ENCODE assay signal across 14 cellular contexts in the genomic region with DNA sequence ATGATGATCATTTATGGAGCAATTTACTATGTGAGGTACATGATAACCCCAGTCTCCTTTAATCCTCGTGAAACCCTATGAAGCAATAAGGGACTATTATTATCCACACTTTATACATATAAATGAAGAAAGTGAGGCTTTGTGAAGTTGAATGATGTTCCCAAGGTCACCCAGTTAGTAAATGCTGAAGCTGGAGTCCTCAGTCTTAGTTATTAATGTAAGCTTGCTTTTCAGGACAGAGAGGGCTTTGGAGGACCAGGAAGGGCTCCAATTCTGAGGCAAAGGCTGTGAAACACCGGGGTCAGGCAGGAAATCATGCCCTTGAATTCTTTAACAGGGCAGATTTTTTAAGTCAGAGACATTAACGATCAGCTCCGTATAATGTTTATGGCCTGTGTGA.
"Had no signal": no experiment of that assay in that cellular context is flagged by ENCODE, and none has a peak within 500 bp of the region (broad histone marks: within the 10 kb centered on the region; RNA-seq: fewer than 3 reads in every experiment).

No MANE protein-coding gene starts in this region.

- H3K9me3 Mint-ChIP-seq: activated naive CD8-positive, alpha-beta T cell treated with anti-CD3 and anti-CD28 coated beads for 36 hours; naive B cell; stimulated activated effector memory CD8-positive, alpha-beta T cell treated with anti-CD3 and anti-CD28 coated beads, Interleukin-12 subunit alpha, Interleukin-12 subunit beta, amount 100 ng/mL, for 72 hours had no signal

- H3K27me3 ChIP-seq: gastrocnemius medialis, neutrophil, upper lobe of right lung had no signal

- H3K4me3 Mint-ChIP-seq: activated CD4-positive, alpha-beta T cell treated with anti-CD3 and anti-CD28 coated beads, Interleukin-2, amount 10 ng/mL, durations not matched to agents 7 days and 5 days; activated naive CD8-positive, alpha-beta T cell treated with anti-CD3 and anti-CD28 coated beads for 36 hours; naive B cell; stimulated activated effector memory CD8-positive, alpha-beta T cell treated with anti-CD3 and anti-CD28 coated beads, Interleukin-12 subunit alpha, Interleukin-12 subunit beta, amount 100 ng/mL, for 72 hours; T-helper 17 cell had no signal

- H3K9me3 ChIP-seq: gastrocnemius medialis, neutrophil, upper lobe of right lung had no signal

- H3K27ac Mint-ChIP-seq: activated CD4-positive, alpha-beta T cell treated with anti-CD3 and anti-CD28 coated beads, Interleukin-2, amount 10 ng/mL, durations not matched to agents 7 days and 5 days; activated naive CD8-positive, alpha-beta T cell treated with anti-CD3 and anti-CD28 coated beads for 36 hours; T-helper 17 cell had no signal

- H3K36me3 ChIP-seq: gastrocnemius medialis, neutrophil, upper lobe of right lung had no signal

- ATAC-seq: gastrocnemius medialis; right cardiac atrium; stimulated activated effector memory CD8-positive, alpha-beta T cell treated with anti-CD3 and anti-CD28 coated beads, Interleukin-12 subunit alpha, Interleukin-12 subunit beta, amount 100 ng/mL, for 72 hours; T-helper 17 cell; upper lobe of right lung had no signal

- H3K4me3 ChIP-seq: gastrocnemius medialis, upper lobe of right lung had no signal

- H3K36me3 Mint-ChIP-seq: naive B cell had no signal

- H3K27ac ChIP-seq: neutrophil had no signal

- DNase-seq: activated CD4-positive, alpha-beta T cell treated with anti-CD3 and anti-CD28 coated beads, Interleukin-2, amount 10 ng/mL, durations not matched to agents 7 days and 5 days; activated CD4-positive, CD25-positive, alpha-beta regulatory T cell; activated gamma-delta T cell; activated naive CD8-positive, alpha-beta T cell treated with anti-CD3 and anti-CD28 coated beads for 36 hours; activated T-cell treated with anti-CD3 and anti-CD28 coated beads, Interleukin-2, amount 50 U/mL, for 1 hour; anterior cingulate cortex; gastrocnemius medialis; naive B cell; right cardiac atrium; small intestine; T-helper 17 cell; upper lobe of right lung had no signal

- H3K27me3 Mint-ChIP-seq: activated CD4-positive, alpha-beta T cell treated with anti-CD3 and anti-CD28 coated beads, Interleukin-2, amount 10 ng/mL, durations not matched to agents 7 days and 5 days; activated naive CD8-positive, alpha-beta T cell treated with anti-CD3 and anti-CD28 coated beads for 36 hours; naive B cell; T-helper 17 cell had no signal
